ENCODE assay signal across 8 cellular contexts in the genomic region with DNA sequence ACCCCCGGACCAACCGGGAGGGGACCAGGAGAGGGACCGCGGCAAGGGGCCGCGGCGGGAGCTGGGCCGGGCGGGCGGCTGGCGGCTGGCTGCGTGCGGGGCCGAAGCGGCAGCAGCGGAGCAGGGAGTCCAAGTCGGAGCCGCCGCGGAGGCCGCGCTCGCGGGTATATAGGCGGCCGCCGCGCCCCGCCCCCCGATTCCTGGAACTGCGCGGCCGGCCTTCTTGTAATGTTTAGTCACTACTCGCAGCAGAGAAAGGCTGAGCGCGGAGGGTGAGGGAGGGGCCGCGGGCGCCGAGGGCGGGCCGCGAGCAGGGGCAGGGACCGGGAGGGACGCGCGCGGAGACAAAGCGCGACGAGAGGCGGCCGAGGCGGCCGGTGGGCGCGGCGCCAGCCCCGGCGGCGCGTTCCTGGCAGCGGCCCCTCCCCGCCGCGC. TPM values are rescaled to one million over a fixed set of nuclear protein-coding genes. Genes with fewer than 3 reads are reported as not detected.
DNase-seq lines count a peak whose midpoint lies in the region; ATAC-seq and TF ChIP-seq lines count a peak whose summit lies in the region.

A gene with protein sequence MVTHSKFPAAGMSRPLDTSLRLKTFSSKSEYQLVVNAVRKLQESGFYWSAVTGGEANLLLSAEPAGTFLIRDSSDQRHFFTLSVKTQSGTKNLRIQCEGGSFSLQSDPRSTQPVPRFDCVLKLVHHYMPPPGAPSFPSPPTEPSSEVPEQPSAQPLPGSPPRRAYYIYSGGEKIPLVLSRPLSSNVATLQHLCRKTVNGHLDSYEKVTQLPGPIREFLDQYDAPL (minus strand): TSS at position 142 of the 435 bp plus-strand sequence. CDS start 982 bp downstream, outside the sequence.

- peak within 1 kb of the TSS; percentile 99 for H3K27ac Mint-ChIP-seq in activated T-cell treated with anti-CD3 and anti-CD28 coated beads, Interleukin-2, amount 50 U/mL, for 24 hours

- H3K9ac ChIP-seq in mucosa of rectum (ENCODE audit: low read depth in 1 of 2, low read length in 2 of 2), result peak within 1 kb of the TSS; percentile 75 to 86

- intact Hi-C loops in PC-9 (cut with micrococcal nuclease; ENCODE audit: unreplicated experiment), result loop anchor here (1.0 to 10.0 kb wide), 8 partner anchors 17 to 125 kb away; no protein-coding TSS in a partner anchor

- peak within 1 kb of the TSS; percentile 91 for H3K4me2 ChIP-seq in PC-9

- H3K36me3 ChIP-seq in BE2C (no peaks in the 10 kb centered on the region), PC-9 (ENCODE audit: low read depth) (no peaks in the 10 kb centered on the region; the same call in 1 of the 2 replicates), mucosa of rectum (ENCODE audit: control insufficient read depth in 2 of 2, insufficient read depth in 2 of 2, low read length in 2 of 2) (peaks cover 3% of the 10 kb centered on the region in 2 donors)

- peaks cover 22% of the 10 kb centered on the region for H4K20me1 ChIP-seq in PC-9 (ENCODE audit: insufficient read depth)

- in situ Hi-C loops in KBM-7 (cut with MboI; ENCODE audit: low pct_unique_long_range_greater_than_20kb, low sequenced_read_pairs), result no loop called here

- peaks cover 44% of the 10 kb centered on the region for H3K36me3 Mint-ChIP-seq in activated T-cell treated with anti-CD3 and anti-CD28 coated beads, Interleukin-2, amount 50 U/mL, for 24 hours (ENCODE audit: low read depth)

- peak; percentile 45 for ATAC-seq in GM19463 (IDR thresholded peaks at IDR 0.05; ENCODE audit: unreplicated experiment)

- CTCF ChIA-PET in PC-9 (lab: Charles Lee), result interaction anchor here (0.6 kb wide), 2 partner anchors 52 to 1406 kb away, joined by 4 to 13 read pairs; no protein-coding TSS in a partner anchor

- H3K27me3 Mint-ChIP-seq in activated T-cell treated with anti-CD3 and anti-CD28 coated beads, Interleukin-2, amount 50 U/mL, for 24 hours, result peaks cover 2% of the 10 kb centered on the region

- peaks cover 40% of the 10 kb centered on the region for H3K79me2 ChIP-seq in PC-9 (ENCODE audit: low read depth)

- H3K27ac ChIP-seq in PC-9 (peak within 1 kb of the TSS; percentile 65), mucosa of rectum (ENCODE audit: low read depth in 2 of 2, low read length in 2 of 2) (peak within 1 kb of the TSS; percentile 82 to 84)

- H3K4me1 ChIP-seq in BE2C (0 out of 2 replicates have a peak, but pooled peaks cover 3% of the 10 kb centered on the region), PC-9 (replicated peaks; ENCODE audit: insufficient read depth) (peaks cover 26% of the 10 kb centered on the region), mucosa of rectum (ENCODE audit: control insufficient read depth in 2 of 2, insufficient read depth in 2 of 2, low read length in 2 of 2) (peaks cover 14 to 16% of the 10 kb centered on the region in 2 donors)

- BruUV-seq in PC-9 (replicated peaks; lab: Mats Ljungman, UMichigan), result no TSS peak

- peak; percentile 82 for TF ChIP-seq POLR2A in erythroblast (IDR thresholded peaks at IDR 0.05; ENCODE audit: low read length)

- H3K27me3 ChIP-seq in BE2C (peaks cover 23% of the 10 kb centered on the region), PC-9 (ENCODE audit: insufficient read depth, low read depth) (no peaks in the 10 kb centered on the region), mucosa of rectum (ENCODE audit: control insufficient read depth in 2 of 2, insufficient read depth in 2 of 2, low read length in 2 of 2) (peaks cover 0 to under 1% of the 10 kb centered on the region in 2 donors)

- DNase-seq in BE2C, result peak; percentile 85
- peak; percentile 97 for DNase-seq in KBM-7
- peak; percentile 83 to 98 for DNase-seq in PC-9
- DNase-seq in activated T-cell treated with anti-CD3 and anti-CD28 coated beads, Interleukin-2, amount 50 U/mL, for 24 hours, result peak; percentile 98
- peak; percentile 95 to 97 for DNase-seq in erythroblast (lab: John Stamatoyannopoulos, UW)
- DNase-seq in stimulated activated CD8-positive, alpha-beta memory T cell treated with anti-CD3 and anti-CD28 coated beads, Interleukin-4, amount 100 ng/mL, for 24 hours (ENCODE audit: low read depth), result peak; percentile 93

- H2AFZ ChIP-seq in PC-9, result peak within 1 kb of the TSS; percentile 74

- TF ChIP-seq CTCF in BE2C (IDR thresholded peaks at IDR 0.05; ENCODE audit: low read depth, low read length) (no peak), PC-9 (conservative IDR thresholded peaks at IDR 0.05) (no peak)

- no peaks in the 10 kb centered on the region for H3K9me3 Mint-ChIP-seq in activated T-cell treated with anti-CD3 and anti-CD28 coated beads, Interleukin-2, amount 50 U/mL, for 24 hours

- H3K9me3 ChIP-seq in BE2C (no peaks in the 10 kb centered on the region), PC-9 (ENCODE audit: insufficient read depth, low read depth) (no peaks in the 10 kb centered on the region), mucosa of rectum (ENCODE audit: control insufficient read depth in 2 of 2, low read length in 2 of 2) (no peaks in the 10 kb centered on the region)

- peaks cover 40% of the 10 kb centered on the region for H3K4me1 Mint-ChIP-seq in activated T-cell treated with anti-CD3 and anti-CD28 coated beads, Interleukin-2, amount 50 U/mL, for 24 hours (ENCODE audit: low read depth)

- peak within 1 kb of the TSS; percentile 55 for H3K4me3 ChIP-seq in BE2C (ENCODE audit: low read depth, low read length)
- peak within 1 kb of the TSS; percentile 75 for H3K4me3 ChIP-seq in PC-9
- peak within 1 kb of the TSS; percentile 74 to 77 for H3K4me3 ChIP-seq in mucosa of rectum (ENCODE audit: low read length in 2 of 2)

- H3F3A ChIP-seq in PC-9 (ENCODE audit: insufficient read depth, low read depth), result peaks cover 9% of the 10 kb centered on the region; the same call in 1 of the 2 replicates

- peak within 1 kb of the TSS; percentile 96 for H3K4me3 Mint-ChIP-seq in activated T-cell treated with anti-CD3 and anti-CD28 coated beads, Interleukin-2, amount 50 U/mL, for 24 hours

- POLR2A ChIA-PET in PC-9 (lab: Charles Lee; ENCODE audit: unreplicated experiment), result interaction anchor here (0.6 to 1.1 kb wide), 3 partner anchors 45 to 508 kb away, joined by 6 to 14 read pairs (median 7); no protein-coding TSS in a partner anchor

- no peaks in the 10 kb centered on the region for H3K9me2 ChIP-seq in PC-9 (ENCODE audit: insufficient read depth)

RNA-seq across cellular contexts. Expression of the gene that starts here (rescaled TPM):
- 0.52 TPM for polyA plus RNA-seq in BE2C (2012; ENCODE audit: insufficient read depth, insufficient read length, low read depth)
- total RNA-seq in PC-9 (2021), result 20.7 and 21.7 TPM in 2 replicates

Comparison
In these comparisons a context has a peak if more than half of its experiments do, and no peak if none do; other contexts are left out.
1. Peak in every context shown above with its lines: DNase-seq, ATAC-seq, H3K4me3 ChIP-seq and H3K27ac ChIP-seq.